ENCODE assay signal across 16 cellular contexts in the genomic region with DNA sequence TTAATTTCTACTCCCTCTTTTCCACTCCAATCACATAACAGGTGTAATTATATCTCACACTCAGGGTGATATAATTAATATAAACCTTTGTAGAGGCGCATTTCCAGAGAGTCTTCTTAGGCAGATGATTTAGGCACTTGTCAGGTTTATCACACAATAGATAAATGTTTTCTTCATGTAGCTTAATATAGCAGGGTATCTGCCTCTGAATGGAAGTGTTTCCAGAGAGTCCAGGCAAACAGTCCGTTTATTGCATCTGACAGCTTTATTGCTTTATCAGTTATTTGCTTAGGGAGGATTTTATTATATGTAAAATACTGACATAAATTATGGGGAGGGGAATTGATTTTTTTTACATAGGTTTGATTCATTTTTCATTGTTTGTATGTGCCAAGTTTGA.
DNase-seq lines count a peak whose midpoint lies in the region; ATAC-seq and TF ChIP-seq lines count a peak whose summit lies in the region.
"Had no signal": no experiment of that assay in that cellular context is flagged by ENCODE, and none has a peak within 500 bp of the region (broad histone marks: within the 10 kb centered on the region; RNA-seq: fewer than 3 reads in every experiment).

No MANE protein-coding gene starts in this region.

- intact Hi-C loops in dorsolateral prefrontal cortex (cut with DNase I): no loop called here

- H3K27me3 ChIP-seq in dorsolateral prefrontal cortex: no peaks in the 10 kb centered on the region

- H3K36me3 Mint-ChIP-seq in chondrocyte (ENCODE audit: low read depth): no peaks in the 10 kb centered on the region
- H3K36me3 Mint-ChIP-seq: T-cell had no signal

- no peak overlapping the region for H3K27ac ChIP-seq in dorsolateral prefrontal cortex

- no peak overlapping the region for H3K4me3 Mint-ChIP-seq in chondrocyte (ENCODE audit: unreplicated experiment)
- H3K4me3 Mint-ChIP-seq: B cell, T-cell had no signal

- H3K4me1 Mint-ChIP-seq in chondrocyte (ENCODE audit: low read depth): peaks cover 17% of the 10 kb centered on the region
- H3K4me1 Mint-ChIP-seq: B cell, T-cell had no signal

- H3K9me3 Mint-ChIP-seq in chondrocyte (ENCODE audit: low read depth): no peaks in the 10 kb centered on the region

- H3K4me3 ChIP-seq in dorsolateral prefrontal cortex: no peak overlapping the region

- H3K27ac Mint-ChIP-seq in chondrocyte (ENCODE audit: unreplicated experiment): no peak overlapping the region
- H3K27ac Mint-ChIP-seq: B cell, T-cell had no signal

- H3K27me3 Mint-ChIP-seq in chondrocyte (ENCODE audit: low read depth): peaks cover 3% of the 10 kb centered on the region
- H3K27me3 Mint-ChIP-seq: B cell, T-cell had no signal

- DNase-seq in NCI-H1436 (lab: John Stamatoyannopoulos, UW) (peak; percentile 38), NCI-H1436 treated with DMSO at 0.1 percent for 48 hours (lab: John Stamatoyannopoulos, UW) (no peak), DMS153 treated with DMSO at 0.1 percent for 48 hours (lab: John Stamatoyannopoulos, UW; ENCODE audit: unreplicated experiment) (peak; percentile 33), NCI-H526 treated with DMSO at 0.1 percent for 48 hours (lab: John Stamatoyannopoulos, UW) (peak; percentile 79), SHP77 treated with DMSO at 0.1 percent for 48 hours (lab: John Stamatoyannopoulos, UW) (peak; percentile 4), dorsolateral prefrontal cortex (no peak), chondrocyte (ENCODE audit: low spot score) (no peak)
- DNase-seq: GDM1, H7, KG1, MV-4-11, NCI-H187 treated with DMSO at 0.1 percent for 48 hours, NCI-H774, T-cell had no signal

- TF ChIP-seq CTCF in dorsolateral prefrontal cortex (IDR thresholded peaks at IDR 0.05 in 54 of 56, conservative IDR thresholded peaks at IDR 0.05 in 2 of 56; ENCODE audit: low read depth in 1 of 56, partially characterized antibody in 56 of 56) (no peak), chondrocyte (IDR thresholded peaks at IDR 0.05) (no peak)

- no peak for ATAC-seq in GM19324 (IDR thresholded peaks at IDR 0.05; ENCODE audit: low FRiP score, unreplicated experiment)
- ATAC-seq: T-cell had no signal

Comparison
In these comparisons a context has a peak if more than half of its experiments do, and no peak if none do; other contexts are left out.
1. DNase-seq: peak in NCI-H1436 (single experiment), DMS153 treated with DMSO at 0.1 percent for 48 hours (single experiment), NCI-H526 treated with DMSO at 0.1 percent for 48 hours (single experiment) and SHP77 treated with DMSO at 0.1 percent for 48 hours (single experiment); none in NCI-H1436 treated with DMSO at 0.1 percent for 48 hours (single experiment), dorsolateral prefrontal cortex (0 of 10) and chondrocyte (single experiment).